In the genomic region with DNA sequence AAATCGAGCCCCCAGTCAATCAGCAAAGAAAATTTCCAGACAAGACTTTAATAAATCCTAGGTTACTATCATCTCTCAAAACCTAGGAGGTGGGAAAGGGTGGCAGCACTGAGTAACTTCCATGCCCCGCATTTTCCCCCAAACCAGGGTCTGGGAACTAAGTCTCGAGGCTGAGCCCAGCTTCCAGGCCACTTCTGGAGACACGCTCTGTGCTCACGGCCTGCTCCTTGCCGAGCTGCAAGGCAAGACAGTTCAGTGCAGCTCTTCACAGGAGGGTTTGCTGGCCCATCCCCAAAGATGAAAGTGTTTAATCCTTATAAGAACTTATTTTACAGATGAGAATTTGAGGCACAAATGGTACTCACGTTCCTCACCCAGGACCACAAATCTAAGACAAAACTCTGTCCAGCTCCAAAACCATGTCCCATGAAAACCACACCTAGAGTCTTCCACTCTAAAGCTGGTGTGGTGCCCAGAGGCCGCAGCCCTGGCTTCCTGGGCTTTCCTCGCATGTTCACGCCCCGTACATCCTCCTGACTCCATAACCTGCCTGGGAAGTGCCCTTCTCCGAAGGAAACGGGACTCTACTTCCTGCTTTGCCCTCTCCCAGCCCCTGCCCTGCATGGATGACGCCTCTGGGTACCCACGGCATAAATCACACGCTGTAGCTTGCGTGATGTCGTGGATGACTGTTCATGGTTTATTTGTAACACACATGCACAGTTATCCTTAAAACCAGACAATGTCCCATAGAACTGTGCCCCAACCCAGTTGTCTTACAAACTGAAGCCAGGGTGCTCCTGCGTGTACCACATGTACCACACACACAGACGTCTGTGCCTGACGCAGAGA, we compare ENCODE assay signal across 29 cellular contexts.
DNase-seq lines count a peak whose midpoint lies in the region; ATAC-seq and TF ChIP-seq lines count a peak whose summit lies in the region.
"Had no signal": no experiment of that assay in that cellular context is flagged by ENCODE, and none has a peak within 500 bp of the region (broad histone marks: within the 10 kb centered on the region; RNA-seq: fewer than 3 reads in every experiment).

No MANE protein-coding gene starts in this region.

- TF ChIP-seq CTCF in esophagus squamous epithelium (IDR thresholded peaks at IDR 0.05) (no peak), GM13976 (IDR thresholded peaks at IDR 0.05; ENCODE audit: borderline replicate concordance, control extremely low read depth, extremely low read depth, insufficient read depth, missing control alignments) (no peak)

- intact Hi-C loops in cardiac septum (cut with DNase I) = no loop called here
- intact Hi-C loops in left ventricle myocardium superior (cut with micrococcal nuclease) = no loop called here
- intact Hi-C loops in esophagus squamous epithelium (cut with DNase I) = no loop called here

- DNase-seq in cardiac septum (ENCODE audit: low spot score) (peak; percentile 51), left ventricle myocardium superior (no peak), esophagus squamous epithelium (lab: John Stamatoyannopoulos, UW) (no peak), NCI-H446 (lab: John Stamatoyannopoulos, UW) (no peak), NCI-H2227 (lab: John Stamatoyannopoulos, UW; ENCODE audit: unreplicated experiment) (no peak), GM13976 (ENCODE audit: low spot score) (no peak)
- no peak for DNase-seq in stimulated activated CD8-positive, alpha-beta memory T cell treated with anti-CD3 and anti-CD28 coated beads, Interleukin-4, amount 100 ng/mL, for 48 hours
- DNase-seq: activated CD4-positive, alpha-beta T cell treated with anti-CD3 and anti-CD28 coated beads for 1 hour; activated naive CD4-positive, alpha-beta T cell treated with anti-CD3 and anti-CD28 coated beads, Interleukin-2, amount 50 U/mL, for 16 hours; amniotic stem cell; brain microvascular endothelial cell; CD4-positive, alpha-beta memory T cell; EL; hypothalamus; left cardiac atrium; mammary epithelial cell; MM.1S; NCI-H1417; NCI-H2081; NCI-H226; NCI-H748 treated with DMSO at 0.1 percent for 48 hours; retina; SIG-M5; small intestine; stimulated activated naive CD8-positive, alpha-beta T cell treated with anti-CD3 and anti-CD28 coated beads, Interleukin-15, Interleukin-2, amounts not matched to agents 100 U/mL and 50 U/mL, for 24 hours had no signal

- WGBS in esophagus squamous epithelium, 2 donors = 89 to 91% methylated on average over 16 to 20 of the region's 21 CpGs

- H3K36me3 ChIP-seq in esophagus squamous epithelium (no peaks in the 10 kb centered on the region), rectal smooth muscle tissue (ENCODE audit: control insufficient read depth, insufficient read depth, low read length) (no peaks in the 10 kb centered on the region)
- H3K36me3 ChIP-seq: brain microvascular endothelial cell, thoracic aorta had no signal

- H3K4me1 ChIP-seq in esophagus squamous epithelium = peaks cover 15 to 70% (median 28%) of the 10 kb centered on the region in 3 donors
- H3K4me1 ChIP-seq in rectal smooth muscle tissue (ENCODE audit: control insufficient read depth, insufficient read depth, low read length) = peaks cover 62% of the 10 kb centered on the region

- H3K27ac ChIP-seq in esophagus squamous epithelium (peak overlapping the region in 3 of 4 donors; percentile 33 to 70 (median 40)), rectal smooth muscle tissue (ENCODE audit: low read depth, low read length) (peak overlapping the region; percentile 81)
- H3K27ac ChIP-seq: brain microvascular endothelial cell, HL-60, thoracic aorta had no signal

- no peak for TF ChIP-seq POLR2A in esophagus squamous epithelium (IDR thresholded peaks at IDR 0.05)

- H3K9ac ChIP-seq in rectal smooth muscle tissue (ENCODE audit: low read length) = no peak overlapping the region

- H3K27me3 ChIP-seq in esophagus squamous epithelium (no peaks in the 10 kb centered on the region), rectal smooth muscle tissue (ENCODE audit: control insufficient read depth, insufficient read depth, low read length) (no peaks in the 10 kb centered on the region)
- H3K27me3 ChIP-seq: brain microvascular endothelial cell, dorsolateral prefrontal cortex had no signal

- no peak for ATAC-seq in left ventricle myocardium superior
- ATAC-seq: stimulated activated naive CD8-positive, alpha-beta T cell treated with anti-CD3 and anti-CD28 coated beads, Interleukin-15, Interleukin-2, amounts not matched to agents 100 U/mL and 50 U/mL, for 24 hours had no signal

- in situ Hi-C loops in GM13976 (cut with MboI; ENCODE audit: low sequenced_read_pairs, unreplicated experiment) = no loop called here

- H3K9me3 ChIP-seq in esophagus squamous epithelium = no peaks in the 10 kb centered on the region
- H3K9me3 ChIP-seq: thoracic aorta had no signal

- H3K4me3 ChIP-seq in esophagus squamous epithelium (no peak overlapping the region), rectal smooth muscle tissue (ENCODE audit: low read length) (no peak overlapping the region)
- H3K4me3 ChIP-seq: dorsolateral prefrontal cortex, thoracic aorta had no signal
